In the genomic region with DNA sequence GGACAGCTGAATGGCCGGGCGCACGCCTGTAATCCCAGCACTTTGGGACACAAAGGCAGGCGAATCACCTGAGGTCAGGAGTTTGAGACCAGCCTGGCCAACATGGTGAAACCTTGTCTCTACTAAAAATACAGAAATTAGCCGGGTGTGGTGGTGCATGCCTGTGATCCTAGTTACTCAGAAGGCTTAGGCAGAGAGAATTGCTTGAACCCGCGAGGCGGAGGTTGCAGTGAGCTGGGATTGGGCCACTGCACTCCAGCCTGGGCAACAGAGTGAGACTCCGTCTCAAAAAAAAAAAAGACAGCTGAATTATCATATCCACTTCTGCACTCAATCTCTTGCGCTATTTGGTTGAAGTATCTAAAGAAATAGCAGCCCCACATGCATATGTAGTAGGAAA, we compare ENCODE assay signal across 8 cellular contexts. TPM values are rescaled to one million over a fixed set of nuclear protein-coding genes. Genes with fewer than 3 reads are reported as not detected.
A peak's percentile ranks its signal among the peaks of the same experiment; 100 is the strongest.
DNase-seq lines count a peak whose midpoint lies in the region; ATAC-seq, FAIRE-seq and TF ChIP-seq lines count a peak whose summit lies in the region.
"Not testable (repeated sequence)": the region's sequence is repeated elsewhere in the genome, so short reads cannot be mapped to it uniquely, and the experiment has no call there.

No MANE protein-coding gene starts in this region.

- H4K20me1 ChIP-seq in BLaER1 treated with 17β-estradiol and CSF1 and Interleukin-3, amounts not matched to agents 10 nM and 100 nM = peaks cover 67 to 83% (median 78%) of the 10 kb centered on the region in 11 experiments
- H4K20me1 ChIP-seq in OCI-LY7 (ENCODE audit: insufficient read depth, low read length) = peaks cover 33% of the 10 kb centered on the region
- not testable (repeated sequence) for H4K20me1 ChIP-seq in GM12878 (ENCODE audit: control insufficient read depth, insufficient read depth)

- TF ChIP-seq EP300 in GM12878 (IDR thresholded peaks at IDR 0.05; ENCODE audit: borderline replicate concordance in 1 of 2, control insufficient read depth in 1 of 2, low read depth in 2 of 2, low read length in 2 of 2) = not testable (repeated sequence)

- CTCF ChIA-PET in OCI-LY7 (lab: Charles Lee; ENCODE audit: unreplicated experiment); activated CD8-positive, alpha-beta T cell treated with anti-CD3 and anti-CD28 coated beads, Interleukin-2, amount 10 ng/mL, durations not matched to agents 7 days and 5 days (lab: Charles Lee): not testable (repeated sequence)
- CTCF ChIA-PET in GM12878 (lab: Yijun Ruan, JAX) = interaction anchor here (0.6 to 5.9 kb wide), 4 partner anchors 8 to 809 kb away, joined by 3 to 47 read pairs (median 4); no protein-coding TSS in a partner anchor

- POLR2A ChIA-PET in OCI-LY7 (lab: Charles Lee) = interaction anchor here (0.6 kb wide), 1 partner anchor 49 kb away, joined by 3 read pairs; no protein-coding TSS in a partner anchor
- POLR2A ChIA-PET in activated CD8-positive, alpha-beta T cell treated with anti-CD3 and anti-CD28 coated beads, Interleukin-2, amount 10 ng/mL, durations not matched to agents 7 days and 5 days (lab: Charles Lee); GM12878 (lab: Charles Lee): not testable (repeated sequence)

- peak in 1 of 2 experiments; percentile 43 for DNase-seq in HAP-1 (ENCODE audit: low spot score in 2 of 2)
- not testable (repeated sequence) for DNase-seq in OCI-LY7 (ENCODE audit: low spot score); activated CD8-positive, alpha-beta T cell treated with anti-CD3 and anti-CD28 coated beads, Interleukin-2, amount 10 ng/mL, durations not matched to agents 7 days and 5 days; GM12878 (ENCODE audit: low read depth, low spot score); fibroblast of the aortic adventitia (ENCODE audit: low read depth); naive B cell; progenitor cell of endocrine pancreas (ENCODE audit: low spot score, unreplicated experiment)

- BruUV-seq in OCI-LY7 (replicated peaks; lab: Mats Ljungman, UMichigan); GM12878 (replicated peaks; lab: Mats Ljungman, UMichigan): not testable (repeated sequence)

- not testable (repeated sequence) for H3K9me3 Mint-ChIP-seq in activated CD8-positive, alpha-beta T cell treated with anti-CD3 and anti-CD28 coated beads, Interleukin-2, amount 10 ng/mL, durations not matched to agents 7 days and 5 days (ENCODE audit: insufficient read depth); naive B cell; progenitor cell of endocrine pancreas (ENCODE audit: low read depth)

- H3K4me2 ChIP-seq in BLaER1 treated with 17β-estradiol and CSF1 and Interleukin-3, amounts not matched to agents 10 nM and 100 nM = peak overlapping the region; percentile 82 to 96 (median 87)
- H3K4me2 ChIP-seq in OCI-LY7 (ENCODE audit: low read length) (peak overlapping the region; percentile 36; the same call in 1 of the 2 replicates), GM12878 (ENCODE audit: control insufficient read depth, insufficient read depth) (0 out of 2 replicates have a peak overlapping the region, but pooled peaks have one; percentile 0)

- H3K9me2 ChIP-seq in OCI-LY7 (ENCODE audit: insufficient read depth, low read length) = not testable (repeated sequence)

- not testable (repeated sequence) for H3K27me3 ChIP-seq in BLaER1 treated with 17β-estradiol and CSF1 and Interleukin-3, amounts not matched to agents 10 nM and 100 nM; HAP-1 (ENCODE audit: low read depth); GM12878 (replicated peaks in 1 of 2; ENCODE audit: control insufficient read depth in 2 of 2, insufficient read depth in 2 of 2, low read length in 1 of 2)

- not testable (repeated sequence) for H2AFZ ChIP-seq in OCI-LY7 (ENCODE audit: low read length); GM12878 (ENCODE audit: control insufficient read depth, low read depth, low read length)

- peaks cover 0 to 36% (median 17%) of the 10 kb centered on the region in 11 experiments; a peak in 12 of 22 replicates for H3K36me3 ChIP-seq in BLaER1 treated with 17β-estradiol and CSF1 and Interleukin-3, amounts not matched to agents 10 nM and 100 nM
- not testable (repeated sequence) for H3K36me3 ChIP-seq in HAP-1 (replicated peaks); OCI-LY7 (ENCODE audit: insufficient read depth, low read length); GM12878 (ENCODE audit: control insufficient read depth in 2 of 2, insufficient read depth in 2 of 2, low read length in 1 of 2)

- RAD21 ChIA-PET in GM12878 (lab: Charles Lee; ENCODE audit: unreplicated experiment) = interaction anchor here (1.0 to 1.2 kb wide), 3 partner anchors 10 to 206 kb away, joined by 3 read pairs; no protein-coding TSS in a partner anchor

- not testable (repeated sequence) for TF ChIP-seq POLR2A in GM12878 (IDR thresholded peaks at IDR 0.05; ENCODE audit: low read depth, low read length)

- 95% methylated on average over 10 of the region's 10 CpGs for WGBS in GM12878 (ENCODE audit: insufficient coverage, insufficient replicate concordance, low lambda C conversion rate, missing lambda C conversion rate)

- peak overlapping the region; percentile 15 for H3K4me3 Mint-ChIP-seq in activated CD8-positive, alpha-beta T cell treated with anti-CD3 and anti-CD28 coated beads, Interleukin-2, amount 10 ng/mL, durations not matched to agents 7 days and 5 days
- peak overlapping the region in 5 of 8 donors; percentile 12 to 74 (median 59) for H3K4me3 Mint-ChIP-seq in naive B cell
- peak overlapping the region; percentile 26 for H3K4me3 Mint-ChIP-seq in progenitor cell of endocrine pancreas (ENCODE audit: low read depth)

- peaks cover 25 to 50% (median 34%) of the 10 kb centered on the region in 10 experiments for H3K4me1 ChIP-seq in BLaER1 treated with 17β-estradiol and CSF1 and Interleukin-3, amounts not matched to agents 10 nM and 100 nM
- H3K4me1 ChIP-seq in HAP-1 = peaks cover 40% of the 10 kb centered on the region
- peaks cover 20% of the 10 kb centered on the region for H3K4me1 ChIP-seq in OCI-LY7 (ENCODE audit: insufficient read depth, low read length, poor library complexity, severe bottlenecking)
- H3K4me1 ChIP-seq in GM12878 (ENCODE audit: control insufficient read depth, insufficient read depth, low read length) = not testable (repeated sequence)

- H3K9ac ChIP-seq in BLaER1 treated with 17β-estradiol and CSF1 and Interleukin-3, amounts not matched to agents 10 nM and 100 nM = peak overlapping the region in 4 of 11 experiments; percentile 19 to 99 (median 94); a peak in 6 of 22 replicates
- H3K9ac ChIP-seq in GM12878 (ENCODE audit: control insufficient read depth, insufficient read depth, low read length) = not testable (repeated sequence)

- peak overlapping the region in 7 of 10 experiments; percentile 10 to 99 (median 98); a peak in 9 of 20 replicates for H3K4me3 ChIP-seq in BLaER1 treated with 17β-estradiol and CSF1 and Interleukin-3, amounts not matched to agents 10 nM and 100 nM
- peak overlapping the region; percentile 94 for H3K4me3 ChIP-seq in HAP-1
- not testable (repeated sequence) for H3K4me3 ChIP-seq in OCI-LY7 (ENCODE audit: low read depth, low read length, poor library complexity, severe bottlenecking)
- H3K4me3 ChIP-seq in GM12878 = peak overlapping the region; percentile 46
- H3K4me3 ChIP-seq in fibroblast of the aortic adventitia (ENCODE audit: low read depth, low read length) = peak overlapping the region; percentile 44

- H3K79me2 ChIP-seq in OCI-LY7 (ENCODE audit: insufficient read depth, low read depth, low read length) = peaks cover 85% of the 10 kb centered on the region
- peaks cover 81% of the 10 kb centered on the region for H3K79me2 ChIP-seq in GM12878 (ENCODE audit: control insufficient read depth, insufficient read depth, low read length)

- ATAC-seq in activated CD8-positive, alpha-beta T cell treated with anti-CD3 and anti-CD28 coated beads, Interleukin-2, amount 10 ng/mL, durations not matched to agents 7 days and 5 days; GM12878; naive B cell (ENCODE audit: low read depth in 2 of 2): not testable (repeated sequence)

- peaks cover 36% of the 10 kb centered on the region for H3K4me1 Mint-ChIP-seq in activated CD8-positive, alpha-beta T cell treated with anti-CD3 and anti-CD28 coated beads, Interleukin-2, amount 10 ng/mL, durations not matched to agents 7 days and 5 days (ENCODE audit: low read depth)
- peaks cover 29 to 68% (median 64%) of the 10 kb centered on the region in 3 donors for H3K4me1 Mint-ChIP-seq in naive B cell
- peaks cover 20% of the 10 kb centered on the region for H3K4me1 Mint-ChIP-seq in progenitor cell of endocrine pancreas (ENCODE audit: low read depth)

- not testable (repeated sequence) for TF ChIP-seq RAD21 in GM12878 (IDR thresholded peaks at IDR 0.05; ENCODE audit: insufficient read depth, low read depth, low read length)

- H3K36me3 Mint-ChIP-seq in activated CD8-positive, alpha-beta T cell treated with anti-CD3 and anti-CD28 coated beads, Interleukin-2, amount 10 ng/mL, durations not matched to agents 7 days and 5 days (ENCODE audit: low read depth) = peaks cover 18% of the 10 kb centered on the region
- H3K36me3 Mint-ChIP-seq in naive B cell; progenitor cell of endocrine pancreas (ENCODE audit: insufficient read depth): not testable (repeated sequence)

- not testable (repeated sequence) for H3K27me3 Mint-ChIP-seq in activated CD8-positive, alpha-beta T cell treated with anti-CD3 and anti-CD28 coated beads, Interleukin-2, amount 10 ng/mL, durations not matched to agents 7 days and 5 days (ENCODE audit: low read depth); naive B cell; progenitor cell of endocrine pancreas

- H3K27ac ChIP-seq in BLaER1 treated with 17β-estradiol and CSF1 and Interleukin-3, amounts not matched to agents 10 nM and 100 nM; OCI-LY7 (ENCODE audit: low read depth, low read length, poor library complexity, severe bottlenecking); GM12878 (ENCODE audit: control insufficient read depth, insufficient read depth): not testable (repeated sequence)

- intact Hi-C loops in OCI-LY7 (cut with micrococcal nuclease; ENCODE audit: unreplicated experiment) = loop anchor here (5.0 kb wide), 1 partner anchor 34 kb away; no protein-coding TSS in a partner anchor
- intact Hi-C loops in GM12878 (cut with micrococcal nuclease; ENCODE audit: unreplicated experiment) = not testable (repeated sequence)

- in situ Hi-C loops in HAP-1 (cut with MboI; ENCODE audit: low sequenced_read_pairs); GM12878 (cut with MboI): not testable (repeated sequence)

- not testable (repeated sequence) for H3K9me3 ChIP-seq in BLaER1 treated with 17β-estradiol and CSF1 and Interleukin-3, amounts not matched to agents 10 nM and 100 nM (replicated peaks in 1 of 11); HAP-1; OCI-LY7 (ENCODE audit: low read length); GM12878 (replicated peaks; ENCODE audit: control insufficient read depth, insufficient read depth, low read length)

- H3K27ac Mint-ChIP-seq in activated CD8-positive, alpha-beta T cell treated with anti-CD3 and anti-CD28 coated beads, Interleukin-2, amount 10 ng/mL, durations not matched to agents 7 days and 5 days; progenitor cell of endocrine pancreas: not testable (repeated sequence)
- H3K27ac Mint-ChIP-seq in naive B cell = peak overlapping the region in 1 of 6 donors; percentile 82

- SMC1A ChIA-PET in GM12878 (lab: Charles Lee; ENCODE audit: uncharacterized antibody, unreplicated experiment) = interaction anchor here (0.9 to 2.2 kb wide), 5 partner anchors 10 to 79 kb away, joined by 3 to 10 read pairs (median 4); no protein-coding TSS in a partner anchor

- not testable (repeated sequence) for TF ChIP-seq CTCF in OCI-LY7 (conservative IDR thresholded peaks at IDR 0.05; ENCODE audit: low read length); GM12878 (IDR thresholded peaks at IDR 0.05 in 2 of 3, conservative IDR thresholded peaks at IDR 0.05 in 1 of 3; ENCODE audit: control insufficient read depth in 2 of 3, extremely low read depth in 1 of 3, insufficient read depth in 1 of 3, low read depth in 3 of 3, low read length in 3 of 3); fibroblast of the aortic adventitia (IDR thresholded peaks at IDR 0.05; ENCODE audit: insufficient read depth, low read length); progenitor cell of endocrine pancreas (IDR thresholded peaks at IDR 0.05; ENCODE audit: unreplicated experiment)

- not testable (repeated sequence) for FAIRE-seq in GM12878 (lab: Jason Lieb, UNC)

RNA-seq across cellular contexts. Expression of a gene that starts 3.5 kb away (rescaled TPM):
- 9.1 and 14.2 TPM in 2 replicates for total RNA-seq in OCI-LY7 (2014; rRNA removed; shearing (Covaris generic))
- total RNA-seq in OCI-LY7 (2022) (16.4 and 16.5 TPM in 2 replicates), GM12878 (2014; rRNA removed) (7.2 and 9.0 TPM in 2 replicates), GM12878 (2014; rRNA removed; fragmentation: Illumina TruSeq; extraction: Trizol) (12.3 and 12.8 TPM in 2 replicates), GM12878 (2021) (15.9 and 16.9 TPM in 2 replicates), fibroblast of the aortic adventitia (ENCODE audit: low replicate concordance) (8.7 and 24.6 TPM in 2 replicates), progenitor cell of endocrine pancreas (20.8 and 21.2 TPM in 2 replicates)
- 10 to 100 TPM; 20.4 to 21.2 TPM for total RNA-seq in activated CD8-positive, alpha-beta T cell treated with anti-CD3 and anti-CD28 coated beads, Interleukin-2, amount 10 ng/mL, durations not matched to agents 7 days and 5 days
- 13.2 and 14.1 TPM in 2 replicates for total RNA-seq in GM12878 (2013; cell fraction: nucleolus; rRNA removed)
- polyA plus RNA-seq in GM12878 (2011; ENCODE audit: low read depth) = 4.2 TPM
- polyA plus RNA-seq in GM12878 (2011; rRNA removed) (9.2 and 9.3 TPM in 2 replicates), GM12878 (2014; fragmentation: Illumina TruSeq; extraction: Trizol) (12.3 and 18.1 TPM in 2 replicates), GM12878 (2014; fragmentation: Nextera tagmentation; extraction: Ambion mirVana) (1 to 10 TPM; 1.9 to 3.5 TPM), GM12878 (2014; rRNA removed) (7.9 and 10.6 TPM in 2 replicates), GM12878 (2016; fragmentation: Nextera tagmentation; extraction: Ambion mirVana) (10 to 100 TPM; 17.5 to 20.8 TPM), naive B cell (ENCODE audit: low read depth in 6 of 6) (10 to 100 TPM; 10.1 to 21.4 (median 12.6) TPM)
- polyA plus RNA-seq in GM12878 (2011; cell fraction: cytosol; rRNA removed) = 6.8 and 6.9 TPM in 2 replicates
- polyA plus RNA-seq in GM12878 (2011; cell fraction: nucleus; rRNA removed) = 5.9 and 7.8 TPM in 2 replicates
- polyA plus RNA-seq in GM12878 (2012) = 6.1 TPM in 2 replicates
- 11.6 and 13.4 TPM in 2 replicates for polyA minus RNA-seq in GM12878 (2011; rRNA and poly(A)+ RNA removed)
- polyA minus RNA-seq in GM12878 (2011; cell fraction: cytosol; rRNA and poly(A)+ RNA removed) = 3.4 and 6.0 TPM in 2 replicates
- 7.0 and 13.2 TPM in 2 replicates for polyA minus RNA-seq in GM12878 (2011; cell fraction: nucleus; rRNA and poly(A)+ RNA removed)

Comparison
In these comparisons a context has a peak if more than half of its experiments do, and no peak if none do; other contexts are left out.
1. H3K4me2 ChIP-seq: peak in every context shown above with its lines; median percentile 87 in BLaER1 treated with 17β-estradiol and CSF1 and Interleukin-3, amounts not matched to agents 10 nM and 100 nM; 36 in OCI-LY7; 0 in GM12878.